ENCODE assay signal across 25 cellular contexts in genomic region chr17:11047228-11047627, GRCh38.
DNase-seq lines count a peak whose midpoint lies in the region; ATAC-seq, FAIRE-seq and TF ChIP-seq lines count a peak whose summit lies in the region.
"Had no signal": no experiment of that assay in that cellular context is flagged by ENCODE, and none has a peak within 500 bp of the region (broad histone marks: within the 10 kb centered on the region; RNA-seq: fewer than 3 reads in every experiment).

No MANE protein-coding gene starts in this region.

- no peaks in the 10 kb centered on the region for H3K4me1 ChIP-seq in A549
- H3K4me1 ChIP-seq: BE2C, BLaER1 had no signal

- H3K27ac ChIP-seq in A549, result no peak overlapping the region
- no peak overlapping the region for H3K27ac ChIP-seq in epithelial cell of prostate
- H3K27ac ChIP-seq: 22Rv1, BLaER1 had no signal

- POLR2A ChIA-PET in A549 (lab: Yijun Ruan, JAX), result no interaction called here

- H3K9me3 ChIP-seq in A549, result no peaks in the 10 kb centered on the region
- H3K9me3 ChIP-seq: BE2C, BLaER1 had no signal

- ATAC-seq in A549 (no peak), HG02759 (IDR thresholded peaks at IDR 0.05; ENCODE audit: unreplicated experiment) (no peak)
- ATAC-seq: GM12878 had no signal

- TF ChIP-seq CTCF in A549 (IDR thresholded peaks at IDR 0.05), result no peak

- TF ChIP-seq EP300 in A549 (IDR thresholded peaks at IDR 0.05), result no peak

- CTCF ChIA-PET in A549 (lab: Yijun Ruan, JAX), result no interaction called here

- TF ChIP-seq RAD21 in A549 (conservative IDR thresholded peaks at IDR 0.05 in 1 of 2, IDR thresholded peaks at IDR 0.05 in 1 of 2), result no peak

- no peak for DNase-seq in A549 (ENCODE audit: low read depth in 1 of 2, low spot score in 1 of 2)
- DNase-seq in epithelial cell of prostate (ENCODE audit: low read depth, low spot score), result peak; percentile 6
- peak; percentile 1 for DNase-seq in inferior parietal cortex (ENCODE audit: extremely low spot score)
- no peak for DNase-seq in HCEC 1CT
- no peak for DNase-seq in cardiac septum (ENCODE audit: low spot score)
- DNase-seq: ACHN; BE2C; C1 segment of cervical spinal cord; CD4-positive, alpha-beta memory T cell; CD4-positive, CD25-positive, alpha-beta regulatory T cell; CD8-positive, alpha-beta memory T cell; COR-L47; DMS 273 treated with DMSO at 0.1 percent for 48 hours; DMS153; DMS53; DMS79; DND-41; EL; GDM1 had no signal

- intact Hi-C loops in cardiac septum (cut with DNase I), result no loop called here

- no peak overlapping the region for H3K4me3 ChIP-seq in A549
- H3K4me3 ChIP-seq: BLaER1, GM12878 had no signal

- peak; percentile 32 for FAIRE-seq in A549 (lab: Jason Lieb, UNC)
- FAIRE-seq: GM12878, GM12892, GM18507 had no signal

- 17% methylated on average over 2 of the region's 2 CpGs for WGBS in A549 (ENCODE audit: missing lambda C conversion rate)

- no peak for TF ChIP-seq POLR2A in A549 (IDR thresholded peaks at IDR 0.05; ENCODE audit: low read length)

- H3K4me2 ChIP-seq in A549, result no peak overlapping the region
- H3K4me2 ChIP-seq: BLaER1 had no signal

TF ChIP-seq in A549, 52 proteins besides CTCF, POLR2A, EP300 and RAD21:
- no peak for TF ChIP-seq ESRRA (IDR thresholded peaks at IDR 0.05; ENCODE audit: borderline replicate concordance, low read length)
- TF ChIP-seq ZC3H11A (IDR thresholded peaks at IDR 0.05), result no peak
- TF ChIP-seq RFX5 (IDR thresholded peaks at IDR 0.05), result no peak
- TF ChIP-seq PBX3 (IDR thresholded peaks at IDR 0.05), result no peak
- TF ChIP-seq TFCP2L1 (CRISPR knock-in tag; IDR thresholded peaks at IDR 0.05), result no peak
- no peak for TF ChIP-seq NPAS2 (CRISPR knock-in tag; IDR thresholded peaks at IDR 0.05; ENCODE audit: borderline replicate concordance)
- no peak for TF ChIP-seq HES2 (IDR thresholded peaks at IDR 0.05)
- TF ChIP-seq USF2 (IDR thresholded peaks at IDR 0.05), result no peak
- TF ChIP-seq CHD4 (IDR thresholded peaks at IDR 0.05; ENCODE audit: borderline replicate concordance), result no peak
- no peak for TF ChIP-seq NFE2L2 (conservative IDR thresholded peaks at IDR 0.05; ENCODE audit: low read length)
- no peak for TF ChIP-seq ATOH8 (CRISPR knock-in tag; IDR thresholded peaks at IDR 0.05; ENCODE audit: low read depth)
- no peak for TF ChIP-seq BHLHE40 (IDR thresholded peaks at IDR 0.05; ENCODE audit: low read depth, low read length)
- no peak for TF ChIP-seq NR3C1 (IDR thresholded peaks at IDR 0.05)
- no peak for TF ChIP-seq RARB (CRISPR knock-in tag; IDR thresholded peaks at IDR 0.05)
- TF ChIP-seq KDM1A (IDR thresholded peaks at IDR 0.05; ENCODE audit: low read depth), result no peak

Comparison
In these comparisons a context has a peak if more than half of its experiments do, and no peak if none do; other contexts are left out.
1. DNase-seq: peak in epithelial cell of prostate (single experiment) and inferior parietal cortex (single experiment); none in A549 (0 of 2), HCEC 1CT (single experiment) and cardiac septum (single experiment).